In the genomic region with DNA sequence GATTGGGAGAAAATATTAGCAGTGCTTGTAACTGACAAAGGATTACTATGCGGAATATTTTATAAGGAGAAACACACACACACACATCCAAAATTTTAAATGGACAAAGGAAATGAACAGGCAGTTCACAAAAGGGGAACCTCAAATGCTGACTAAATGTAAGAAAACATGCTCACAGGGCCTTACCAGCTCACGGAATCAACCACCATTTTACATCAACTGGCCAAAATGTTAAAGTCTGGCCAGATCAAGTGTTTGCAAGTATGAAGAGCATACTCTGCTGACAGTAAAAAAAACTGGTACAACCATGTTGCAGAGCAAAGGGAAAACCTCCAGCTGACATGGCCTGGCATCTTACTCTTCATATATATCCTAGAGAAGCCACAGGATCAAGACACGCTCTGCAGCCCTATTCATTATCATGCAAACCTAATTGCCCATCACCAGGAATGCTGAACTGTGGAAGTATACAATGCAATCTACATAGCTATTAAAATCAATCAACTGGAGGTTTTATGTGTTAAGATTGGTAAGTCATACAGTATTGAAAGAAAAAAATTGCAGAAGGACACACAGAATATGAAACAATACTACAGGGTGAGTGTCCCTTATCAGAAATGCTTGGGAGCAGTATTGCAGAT, we compare ENCODE assay signal across 26 cellular contexts.
DNase-seq lines count a peak whose midpoint lies in the region; ATAC-seq, FAIRE-seq and TF ChIP-seq lines count a peak whose summit lies in the region.
"Had no signal": no experiment of that assay in that cellular context is flagged by ENCODE, and none has a peak within 500 bp of the region (broad histone marks: within the 10 kb centered on the region; RNA-seq: fewer than 3 reads in every experiment).

No MANE protein-coding gene starts in this region.

- TF ChIP-seq CTCF in GM12865 (IDR thresholded peaks at IDR 0.05; ENCODE audit: insufficient read depth, low read depth, low read length, missing control alignments), result no peak

- H3K4me3 Mint-ChIP-seq in dendritic cell treated with granulocyte-macrophage colony-stimulating factor and Interleukin-4, amounts not matched to agents 40 ng/mL and 50 ng/mL, for 4 days, result no peak overlapping the region
- no peak overlapping the region for H3K4me3 Mint-ChIP-seq in naive thymus-derived CD8-positive, alpha-beta T cell
- H3K4me3 Mint-ChIP-seq: activated CD4-positive, alpha-beta memory T cell treated with anti-CD3 and anti-CD28 coated beads for 36 hours; activated naive CD8-positive, alpha-beta T cell treated with anti-CD3 and anti-CD28 coated beads for 36 hours; HFFc6; natural killer cell treated with Interleukin-12 subunit alpha and Interleukin-12 subunit beta and Interleukin-15 and Interleukin-18, amount 100 ng/mL, for 72 hours had no signal

- ATAC-seq in HG03469 (IDR thresholded peaks at IDR 0.05; ENCODE audit: unreplicated experiment) (peak; percentile 46), HG02642 (IDR thresholded peaks at IDR 0.05; ENCODE audit: poor library complexity, unreplicated experiment) (no peak)
- ATAC-seq in naive thymus-derived CD8-positive, alpha-beta T cell, result no peak
- ATAC-seq: gastroesophageal sphincter; natural killer cell treated with Interleukin-12 subunit alpha and Interleukin-12 subunit beta and Interleukin-15 and Interleukin-18, amount 100 ng/mL, for 72 hours; pancreas; SK-N-SH treated with all-trans-retinoic acid at 6 μM for 48 hours had no signal

- peaks cover 56% of the 10 kb centered on the region for H3K36me3 Mint-ChIP-seq in dendritic cell treated with granulocyte-macrophage colony-stimulating factor and Interleukin-4, amounts not matched to agents 40 ng/mL and 50 ng/mL, for 4 days (ENCODE audit: low read depth)
- peaks cover 0 to 48% (median 42%) of the 10 kb centered on the region in 3 donors for H3K36me3 Mint-ChIP-seq in naive thymus-derived CD8-positive, alpha-beta T cell

- H3K4me1 Mint-ChIP-seq in dendritic cell treated with granulocyte-macrophage colony-stimulating factor and Interleukin-4, amounts not matched to agents 40 ng/mL and 50 ng/mL, for 4 days (ENCODE audit: low read depth), result peaks cover 19% of the 10 kb centered on the region
- H3K4me1 Mint-ChIP-seq in naive thymus-derived CD8-positive, alpha-beta T cell, result peaks cover 0 to 4% (median 0%) of the 10 kb centered on the region in 4 donors
- H3K4me1 Mint-ChIP-seq: activated naive CD8-positive, alpha-beta T cell treated with anti-CD3 and anti-CD28 coated beads for 36 hours had no signal

- POLR2A ChIA-PET in naive thymus-derived CD8-positive, alpha-beta T cell (lab: Charles Lee), result no interaction called here

- H3K27me3 Mint-ChIP-seq in dendritic cell treated with granulocyte-macrophage colony-stimulating factor and Interleukin-4, amounts not matched to agents 40 ng/mL and 50 ng/mL, for 4 days, result no peaks in the 10 kb centered on the region
- no peaks in the 10 kb centered on the region for H3K27me3 Mint-ChIP-seq in naive thymus-derived CD8-positive, alpha-beta T cell
- H3K27me3 Mint-ChIP-seq: activated CD4-positive, alpha-beta memory T cell treated with anti-CD3 and anti-CD28 coated beads for 36 hours; activated naive CD8-positive, alpha-beta T cell treated with anti-CD3 and anti-CD28 coated beads for 36 hours; natural killer cell treated with Interleukin-12 subunit alpha and Interleukin-12 subunit beta and Interleukin-15 and Interleukin-18, amount 100 ng/mL, for 72 hours had no signal

- intact Hi-C loops in dendritic cell treated with granulocyte-macrophage colony-stimulating factor and Interleukin-4, amounts not matched to agents 40 ng/mL and 50 ng/mL, for 4 days (cut with micrococcal nuclease), result no loop called here

- H3K4me3 ChIP-seq in GM12865 (ENCODE audit: low read depth, low read length), result no peak overlapping the region
- H3K4me3 ChIP-seq: ascending aorta, gastroesophageal sphincter, pancreas, vagina had no signal

- no peaks in the 10 kb centered on the region for H3K9me3 Mint-ChIP-seq in dendritic cell treated with granulocyte-macrophage colony-stimulating factor and Interleukin-4, amounts not matched to agents 40 ng/mL and 50 ng/mL, for 4 days
- no peaks in the 10 kb centered on the region for H3K9me3 Mint-ChIP-seq in naive thymus-derived CD8-positive, alpha-beta T cell
- H3K9me3 Mint-ChIP-seq: activated CD4-positive, alpha-beta memory T cell treated with anti-CD3 and anti-CD28 coated beads for 36 hours; activated naive CD8-positive, alpha-beta T cell treated with anti-CD3 and anti-CD28 coated beads for 36 hours; HFFc6; natural killer cell treated with Interleukin-12 subunit alpha and Interleukin-12 subunit beta and Interleukin-15 and Interleukin-18, amount 100 ng/mL, for 72 hours had no signal

- peak; percentile 31 for FAIRE-seq in GM19239 (lab: Jason Lieb, UNC)
- FAIRE-seq: pancreas had no signal

- DNase-seq in GM12865 (ENCODE audit: low read depth) (peak; percentile 60), GM19239 (ENCODE audit: insufficient read length, low spot score) (no peak)
- no peak for DNase-seq in activated CD8-positive, alpha-beta memory T cell treated with anti-CD3 and anti-CD28 coated beads for 24 hours
- no peak for DNase-seq in stimulated activated CD4-positive, alpha-beta T cell treated with anti-CD3 and anti-CD28 coated beads, Interleukin-15, amount 100 ng/mL, for 24 hours
- DNase-seq in naive thymus-derived CD8-positive, alpha-beta T cell, result no peak
- DNase-seq: activated CD4-positive, alpha-beta memory T cell treated with anti-CD3 and anti-CD28 coated beads for 36 hours; activated CD4-positive, CD25-positive, alpha-beta regulatory T cell; activated naive CD8-positive, alpha-beta T cell treated with anti-CD3 and anti-CD28 coated beads for 36 hours; C1 segment of cervical spinal cord; Calu3; HFFc6; Karpas-422; NCI-H1092; NCI-H2029; NCI-H748 treated with DMSO at 0.1 percent for 48 hours; pancreas; stimulated activated CD4-positive, alpha-beta T cell treated with anti-CD3 and anti-CD28 coated beads, Interleukin-2, amount 100 ng/mL, for 48 hours; stimulated activated naive CD4-positive, alpha-beta T cell treated with Interleukin-2 at 50 U/mL for 16 hours had no signal

- H3K27ac Mint-ChIP-seq in dendritic cell treated with granulocyte-macrophage colony-stimulating factor and Interleukin-4, amounts not matched to agents 40 ng/mL and 50 ng/mL, for 4 days, result peak overlapping the region; percentile 55
- H3K27ac Mint-ChIP-seq in naive thymus-derived CD8-positive, alpha-beta T cell, result peak overlapping the region in 1 of 10 donors; percentile 3
- H3K27ac Mint-ChIP-seq: activated CD4-positive, alpha-beta memory T cell treated with anti-CD3 and anti-CD28 coated beads for 36 hours; activated naive CD8-positive, alpha-beta T cell treated with anti-CD3 and anti-CD28 coated beads for 36 hours; HFFc6; natural killer cell treated with Interleukin-12 subunit alpha and Interleukin-12 subunit beta and Interleukin-15 and Interleukin-18, amount 100 ng/mL, for 72 hours had no signal
